1 cellular context compared by ENCODE assay signal in the genomic region with DNA sequence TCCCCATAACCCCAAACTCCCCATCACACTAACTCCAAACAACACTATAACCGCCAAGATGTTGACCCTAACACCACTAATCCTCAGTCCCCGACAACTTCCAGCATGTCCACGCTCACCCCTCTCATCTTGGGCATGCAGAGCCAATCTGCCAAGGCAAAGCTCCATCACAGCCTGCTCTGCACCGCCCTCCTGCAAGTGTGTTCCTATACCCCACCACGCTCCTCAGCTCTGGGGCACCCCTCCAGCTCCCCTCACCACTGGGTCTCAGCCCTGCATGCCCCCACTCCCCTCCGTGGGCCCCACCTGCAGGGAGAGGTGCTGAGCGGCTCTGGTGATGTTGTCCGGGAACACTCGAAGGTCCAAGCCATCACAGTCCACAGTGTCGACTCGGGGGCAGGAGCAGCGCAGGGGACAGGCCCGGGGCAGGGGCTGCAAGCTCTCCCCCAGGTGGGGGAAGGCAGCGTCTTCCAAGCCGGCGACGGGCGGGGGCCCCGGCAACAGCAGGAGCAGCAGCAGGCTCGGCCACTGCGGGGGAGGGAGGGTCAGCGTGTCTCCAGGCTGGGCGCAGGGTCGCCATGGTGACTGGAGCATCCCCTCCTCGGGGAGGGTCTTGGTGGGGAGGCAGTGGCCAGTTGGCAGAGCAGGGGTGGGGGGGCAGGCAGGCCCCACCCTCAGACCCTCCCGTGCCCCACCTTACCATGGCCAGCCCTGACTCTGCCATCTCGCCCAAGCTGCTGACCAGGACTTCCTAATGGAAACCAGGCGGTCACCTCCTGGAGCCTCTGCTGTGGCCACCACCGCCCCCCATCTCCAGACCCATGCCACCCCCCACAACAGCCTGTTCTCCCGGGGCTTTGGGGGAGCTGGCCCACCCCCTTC.
TF ChIP-seq lines count a peak whose summit lies in the region.

No MANE protein-coding gene starts in this region.

TF ChIP-seq in HEK293, 187 proteins besides CTCF, POLR2A, EP300 and RAD21 (continued from another document):
- TF ChIP-seq, protein P1, sequence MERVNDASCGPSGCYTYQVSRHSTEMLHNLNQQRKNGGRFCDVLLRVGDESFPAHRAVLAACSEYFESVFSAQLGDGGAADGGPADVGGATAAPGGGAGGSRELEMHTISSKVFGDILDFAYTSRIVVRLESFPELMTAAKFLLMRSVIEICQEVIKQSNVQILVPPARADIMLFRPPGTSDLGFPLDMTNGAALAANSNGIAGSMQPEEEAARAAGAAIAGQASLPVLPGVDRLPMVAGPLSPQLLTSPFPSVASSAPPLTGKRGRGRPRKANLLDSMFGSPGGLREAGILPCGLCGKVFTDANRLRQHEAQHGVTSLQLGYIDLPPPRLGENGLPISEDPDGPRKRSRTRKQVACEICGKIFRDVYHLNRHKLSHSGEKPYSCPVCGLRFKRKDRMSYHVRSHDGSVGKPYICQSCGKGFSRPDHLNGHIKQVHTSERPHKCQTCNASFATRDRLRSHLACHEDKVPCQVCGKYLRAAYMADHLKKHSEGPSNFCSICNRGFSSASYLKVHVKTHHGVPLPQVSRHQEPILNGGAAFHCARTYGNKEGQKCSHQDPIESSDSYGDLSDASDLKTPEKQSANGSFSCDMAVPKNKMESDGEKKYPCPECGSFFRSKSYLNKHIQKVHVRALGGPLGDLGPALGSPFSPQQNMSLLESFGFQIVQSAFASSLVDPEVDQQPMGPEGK (tag by site-specific recombination; IDR thresholded peaks at IDR 0.05) = 0 out of 2 replicates have a peak, but pooled peaks have one; percentile 28
- TF ChIP-seq, protein P2, sequence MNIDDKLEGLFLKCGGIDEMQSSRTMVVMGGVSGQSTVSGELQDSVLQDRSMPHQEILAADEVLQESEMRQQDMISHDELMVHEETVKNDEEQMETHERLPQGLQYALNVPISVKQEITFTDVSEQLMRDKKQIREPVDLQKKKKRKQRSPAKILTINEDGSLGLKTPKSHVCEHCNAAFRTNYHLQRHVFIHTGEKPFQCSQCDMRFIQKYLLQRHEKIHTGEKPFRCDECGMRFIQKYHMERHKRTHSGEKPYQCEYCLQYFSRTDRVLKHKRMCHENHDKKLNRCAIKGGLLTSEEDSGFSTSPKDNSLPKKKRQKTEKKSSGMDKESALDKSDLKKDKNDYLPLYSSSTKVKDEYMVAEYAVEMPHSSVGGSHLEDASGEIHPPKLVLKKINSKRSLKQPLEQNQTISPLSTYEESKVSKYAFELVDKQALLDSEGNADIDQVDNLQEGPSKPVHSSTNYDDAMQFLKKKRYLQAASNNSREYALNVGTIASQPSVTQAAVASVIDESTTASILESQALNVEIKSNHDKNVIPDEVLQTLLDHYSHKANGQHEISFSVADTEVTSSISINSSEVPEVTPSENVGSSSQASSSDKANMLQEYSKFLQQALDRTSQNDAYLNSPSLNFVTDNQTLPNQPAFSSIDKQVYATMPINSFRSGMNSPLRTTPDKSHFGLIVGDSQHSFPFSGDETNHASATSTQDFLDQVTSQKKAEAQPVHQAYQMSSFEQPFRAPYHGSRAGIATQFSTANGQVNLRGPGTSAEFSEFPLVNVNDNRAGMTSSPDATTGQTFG (tag by site-specific recombination; IDR thresholded peaks at IDR 0.05; ENCODE audit: borderline replicate concordance) = no peak
- TF ChIP-seq ZNF600 (tag by site-specific recombination; IDR thresholded peaks at IDR 0.05) = peak; percentile 98
- no peak for TF ChIP-seq KLF7 (tag by site-specific recombination; IDR thresholded peaks at IDR 0.05; ENCODE audit: borderline replicate concordance)
- TF ChIP-seq, protein P3, sequence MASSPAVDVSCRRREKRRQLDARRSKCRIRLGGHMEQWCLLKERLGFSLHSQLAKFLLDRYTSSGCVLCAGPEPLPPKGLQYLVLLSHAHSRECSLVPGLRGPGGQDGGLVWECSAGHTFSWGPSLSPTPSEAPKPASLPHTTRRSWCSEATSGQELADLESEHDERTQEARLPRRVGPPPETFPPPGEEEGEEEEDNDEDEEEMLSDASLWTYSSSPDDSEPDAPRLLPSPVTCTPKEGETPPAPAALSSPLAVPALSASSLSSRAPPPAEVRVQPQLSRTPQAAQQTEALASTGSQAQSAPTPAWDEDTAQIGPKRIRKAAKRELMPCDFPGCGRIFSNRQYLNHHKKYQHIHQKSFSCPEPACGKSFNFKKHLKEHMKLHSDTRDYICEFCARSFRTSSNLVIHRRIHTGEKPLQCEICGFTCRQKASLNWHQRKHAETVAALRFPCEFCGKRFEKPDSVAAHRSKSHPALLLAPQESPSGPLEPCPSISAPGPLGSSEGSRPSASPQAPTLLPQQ (tag by site-specific recombination; IDR thresholded peaks at IDR 0.05) = peak; percentile 74
- TF ChIP-seq, protein P4, sequence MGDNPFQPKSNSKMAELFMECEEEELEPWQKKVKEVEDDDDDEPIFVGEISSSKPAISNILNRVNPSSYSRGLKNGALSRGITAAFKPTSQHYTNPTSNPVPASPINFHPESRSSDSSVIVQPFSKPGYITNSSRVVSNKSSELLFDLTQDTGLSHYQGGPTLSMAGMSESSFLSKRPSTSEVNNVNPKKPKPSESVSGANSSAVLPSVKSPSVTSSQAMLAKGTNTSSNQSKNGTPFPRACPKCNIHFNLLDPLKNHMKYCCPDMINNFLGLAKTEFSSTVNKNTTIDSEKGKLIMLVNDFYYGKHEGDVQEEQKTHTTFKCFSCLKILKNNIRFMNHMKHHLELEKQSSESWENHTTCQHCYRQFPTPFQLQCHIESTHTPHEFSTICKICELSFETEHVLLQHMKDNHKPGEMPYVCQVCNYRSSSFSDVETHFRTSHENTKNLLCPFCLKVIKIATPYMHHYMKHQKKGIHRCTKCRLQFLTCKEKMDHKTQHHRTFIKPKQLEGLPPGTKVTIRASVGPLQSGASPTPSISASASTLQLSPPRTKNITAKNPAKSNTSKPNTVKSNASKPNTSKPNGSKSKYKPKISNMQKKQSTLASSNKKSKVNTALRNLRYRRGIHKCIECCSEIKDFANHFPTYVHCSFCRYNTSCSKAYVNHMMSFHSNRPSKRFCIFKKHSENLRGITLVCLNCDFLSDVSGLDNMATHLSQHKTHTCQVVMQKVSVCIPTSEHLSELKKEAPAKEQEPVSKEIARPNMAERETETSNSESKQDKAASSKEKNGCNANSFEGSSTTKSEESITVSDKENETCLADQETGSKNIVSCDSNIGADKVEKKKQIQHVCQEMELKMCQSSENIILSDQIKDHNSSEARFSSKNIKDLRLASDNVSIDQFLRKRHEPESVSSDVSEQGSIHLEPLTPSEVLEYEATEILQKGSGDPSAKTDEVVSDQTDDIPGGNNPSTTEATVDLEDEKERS (tag by site-specific recombination; IDR thresholded peaks at IDR 0.05) = no peak
- TF ChIP-seq ZNF394 (tag by site-specific recombination; IDR thresholded peaks at IDR 0.05; ENCODE audit: borderline replicate concordance) = no peak
- TF ChIP-seq ZNF664 (tag by site-specific recombination; IDR thresholded peaks at IDR 0.05) = no peak
- TF ChIP-seq ZNF146 (tag by site-specific recombination; IDR thresholded peaks at IDR 0.05) = no peak
- 0 out of 2 replicates have a peak, but pooled peaks have one; percentile 23 for TF ChIP-seq ZBTB7A (tag by site-specific recombination; IDR thresholded peaks at IDR 0.05; ENCODE audit: low read depth)
- peak; percentile 22; the same call in 1 of the 2 replicates for TF ChIP-seq SP2 (tag by site-specific recombination; IDR thresholded peaks at IDR 0.05)
